ENCODE assay signal across 18 cellular contexts in genomic region chr3:195032106-195032759, GRCh38.
DNase-seq lines count a peak whose midpoint lies in the region; ATAC-seq and TF ChIP-seq lines count a peak whose summit lies in the region.
"Had no signal": no experiment of that assay in that cellular context is flagged by ENCODE, and none has a peak within 500 bp of the region (broad histone marks: within the 10 kb centered on the region; RNA-seq: fewer than 3 reads in every experiment).

No MANE protein-coding gene starts in this region.

- CTCF ChIA-PET in PC-9 (lab: Charles Lee), result interaction anchor here (1.1 kb wide), 1 partner anchor 54 kb away, joined by 4 read pairs; no protein-coding TSS in a partner anchor

- BruUV-seq in PC-9 (replicated peaks; lab: Mats Ljungman, UMichigan), result no TSS peak

- peaks cover 53% of the 10 kb centered on the region for H3K4me1 ChIP-seq in PC-9 (replicated peaks; ENCODE audit: insufficient read depth)
- H3K4me1 ChIP-seq in lower lobe of right lung, result peaks cover 22% of the 10 kb centered on the region
- H3K4me1 ChIP-seq: SJCRH30 had no signal

- intact Hi-C loops in PC-9 (cut with micrococcal nuclease; ENCODE audit: unreplicated experiment), result loop anchor here (2.0 to 5.0 kb wide), 2 partner anchors 155 to 349 kb away; no protein-coding TSS in a partner anchor
- intact Hi-C loops in lower lobe of right lung (cut with DNase I), result no loop called here

- H2AFZ ChIP-seq in PC-9, result no peak overlapping the region

- H3K79me2 ChIP-seq in PC-9 (ENCODE audit: low read depth), result no peaks in the 10 kb centered on the region

- no peak for ATAC-seq in lower lobe of right lung
- ATAC-seq in HG03432 (IDR thresholded peaks at IDR 0.05; ENCODE audit: unreplicated experiment), result no peak
- no peak for ATAC-seq in GM19397 (IDR thresholded peaks at IDR 0.05; ENCODE audit: unreplicated experiment)
- ATAC-seq: activated CD8-positive, alpha-beta memory T cell treated with anti-CD3 and anti-CD28 coated beads, Interleukin-2, amount 10 ng/mL, durations not matched to agents 7 days and 5 days; GM12878; left cardiac atrium; T-helper 17 cell had no signal

- TF ChIP-seq CTCF in PC-9 (conservative IDR thresholded peaks at IDR 0.05) (no peak), lower lobe of right lung (IDR thresholded peaks at IDR 0.05) (no peak)

- H3K4me3 ChIP-seq in PC-9 (peak overlapping the region; percentile 28; the same call in 1 of the 2 replicates), lower lobe of right lung (no peak overlapping the region)
- H3K4me3 ChIP-seq: GM12878, SJCRH30, suprapubic skin had no signal

- peak overlapping the region; percentile 75 for H3K4me2 ChIP-seq in PC-9

- H3K9me3 ChIP-seq in PC-9 (ENCODE audit: insufficient read depth, low read depth) (no peaks in the 10 kb centered on the region), lower lobe of right lung (peaks cover 4% of the 10 kb centered on the region)
- H3K9me3 ChIP-seq: SJCRH30, suprapubic skin had no signal

- DNase-seq in COLO668 (lab: John Stamatoyannopoulos, UW; ENCODE audit: unreplicated experiment) (peak; percentile 77), HT-29 (ENCODE audit: low spot score) (peak; percentile 36), PC-9 (peak in 1 of 2 experiments; percentile 80), lower lobe of right lung (no peak), NCI-H2227 treated with DMSO at 0.1 percent for 48 hours (lab: John Stamatoyannopoulos, UW) (no peak), A172 (ENCODE audit: low spot score) (no peak)
- DNase-seq: activated CD8-positive, alpha-beta memory T cell treated with anti-CD3 and anti-CD28 coated beads, Interleukin-2, amount 10 ng/mL, durations not matched to agents 7 days and 5 days; central memory CD4-positive, alpha-beta T cell; COR-L47; effector CD4-positive, alpha-beta T cell; left cardiac atrium; SJCRH30; stimulated activated CD4-positive, alpha-beta T cell treated with anti-CD3 and anti-CD28 coated beads, Interleukin-2, amount 100 ng/mL, for 48 hours; T-helper 17 cell had no signal

- H3K27ac ChIP-seq in PC-9 (peak overlapping the region; percentile 83), lower lobe of right lung (peak overlapping the region; percentile 64)
- H3K27ac ChIP-seq: SJCRH30 had no signal

- H3K36me3 ChIP-seq in PC-9 (ENCODE audit: low read depth) (no peaks in the 10 kb centered on the region), lower lobe of right lung (no peaks in the 10 kb centered on the region)
- H3K36me3 ChIP-seq: SJCRH30, suprapubic skin had no signal

- H3F3A ChIP-seq in PC-9 (ENCODE audit: insufficient read depth, low read depth), result peaks cover 47% of the 10 kb centered on the region

- H3K27me3 ChIP-seq in PC-9 (ENCODE audit: insufficient read depth, low read depth) (no peaks in the 10 kb centered on the region), lower lobe of right lung (ENCODE audit: low read depth) (peaks cover 3% of the 10 kb centered on the region)
- H3K27me3 ChIP-seq: SJCRH30, suprapubic skin had no signal

- no peaks in the 10 kb centered on the region for H4K20me1 ChIP-seq in PC-9 (ENCODE audit: insufficient read depth)

- POLR2A ChIA-PET in PC-9 (lab: Charles Lee; ENCODE audit: unreplicated experiment), result interaction anchor here (1.0 kb wide), 1 partner anchor 9 kb away, joined by 3 read pairs; no protein-coding TSS in a partner anchor

- H3K9me2 ChIP-seq in PC-9 (ENCODE audit: insufficient read depth), result no peaks in the 10 kb centered on the region

Comparison
In these comparisons a context has a peak if more than half of its experiments do, and no peak if none do; other contexts are left out.
1. DNase-seq: peak in COLO668 (single experiment) and HT-29 (single experiment); none in lower lobe of right lung (single experiment), NCI-H2227 treated with DMSO at 0.1 percent for 48 hours (single experiment) and A172 (single experiment).